Comparison of ENCODE assay signal across 18 cellular contexts in genomic region chr15:60000113-60000823, GRCh38. TPM values are rescaled to one million over a fixed set of nuclear protein-coding genes. Genes with fewer than 3 reads are reported as not detected.
DNase-seq lines count a peak whose midpoint lies in the region; ATAC-seq, FAIRE-seq and TF ChIP-seq lines count a peak whose summit lies in the region.
"Had no signal": no experiment of that assay in that cellular context is flagged by ENCODE, and none has a peak within 500 bp of the region (broad histone marks: within the 10 kb centered on the region; RNA-seq: fewer than 3 reads in every experiment).

No MANE protein-coding gene starts in this region.

- H3K4me3 Mint-ChIP-seq in activated T-cell treated with anti-CD3 and anti-CD28 coated beads, Interleukin-2, amount 50 U/mL, for 24 hours, result no peak overlapping the region
- peak overlapping the region in 2 of 4 donors; percentile 22 to 79 for H3K4me3 Mint-ChIP-seq in IgD-negative memory B cell
- no peak overlapping the region for H3K4me3 Mint-ChIP-seq in activated CD8-positive, alpha-beta T cell treated with anti-CD3 and anti-CD28 coated beads for 36 hours

- H3K4ac ChIP-seq in neuronal stem cell (ENCODE audit: low read length), result no peak overlapping the region

- peaks cover 0 to 10% of the 10 kb centered on the region in 2 donors for H3K9me3 ChIP-seq in neuronal stem cell (replicated peaks in 1 of 2; ENCODE audit: control insufficient read depth in 2 of 2, insufficient read depth in 1 of 2, low read depth in 1 of 2, low read length in 2 of 2)
- H3K9me3 ChIP-seq in small intestine (ENCODE audit: control insufficient read depth, low read depth), result no peaks in the 10 kb centered on the region
- H3K9me3 ChIP-seq: breast epithelium, esophagus muscularis mucosa, suprapubic skin had no signal

- H3K23ac ChIP-seq in neuronal stem cell (ENCODE audit: low read depth, low read length, poor library complexity), result peak overlapping the region; percentile 55

- no peak for ATAC-seq in activated CD8-positive, alpha-beta T cell treated with anti-CD3 and anti-CD28 coated beads for 36 hours
- ATAC-seq in GM19324 (IDR thresholded peaks at IDR 0.05; ENCODE audit: low FRiP score, unreplicated experiment) (no peak), HG02938 (IDR thresholded peaks at IDR 0.05; ENCODE audit: unreplicated experiment) (no peak)

- peaks cover 0 to 16% of the 10 kb centered on the region in 2 donors for H3K36me3 ChIP-seq in neuronal stem cell (replicated peaks in 1 of 2; ENCODE audit: control insufficient read depth in 2 of 2, insufficient read depth in 2 of 2, low read length in 2 of 2)
- no peaks in the 10 kb centered on the region for H3K36me3 ChIP-seq in small intestine (ENCODE audit: control insufficient read depth in 2 of 2, insufficient read depth in 2 of 2, low read length in 2 of 2)
- H3K36me3 ChIP-seq: breast epithelium, esophagus muscularis mucosa, suprapubic skin had no signal

- no peak overlapping the region for H2BK5ac ChIP-seq in neuronal stem cell (ENCODE audit: low read length)

- peaks cover 33 to 43% of the 10 kb centered on the region in 2 donors for H3K4me1 ChIP-seq in neuronal stem cell (ENCODE audit: control insufficient read depth in 2 of 2, insufficient read depth in 1 of 2, low read depth in 1 of 2, low read length in 2 of 2)
- peaks cover 0 to 8% of the 10 kb centered on the region in 2 donors for H3K4me1 ChIP-seq in small intestine (ENCODE audit: control insufficient read depth in 2 of 2, insufficient read depth in 1 of 2, low read depth in 1 of 2, low read length in 1 of 2)

- no peak overlapping the region for H4K8ac ChIP-seq in neuronal stem cell (ENCODE audit: low read depth, low read length)

- peak overlapping the region; percentile 32 for H3K18ac ChIP-seq in neuronal stem cell (ENCODE audit: low read length)

- no peak for TF ChIP-seq CTCF in activated CD8-positive, alpha-beta T cell treated with anti-CD3 and anti-CD28 coated beads for 36 hours (IDR thresholded peaks at IDR 0.05)

- H3K4me1 Mint-ChIP-seq in activated T-cell treated with anti-CD3 and anti-CD28 coated beads, Interleukin-2, amount 50 U/mL, for 24 hours (ENCODE audit: low read depth), result peaks cover 57% of the 10 kb centered on the region
- H3K4me1 Mint-ChIP-seq in IgD-negative memory B cell, result peaks cover 3 to 16% (median 11%) of the 10 kb centered on the region in 3 donors
- peaks cover 45% of the 10 kb centered on the region for H3K4me1 Mint-ChIP-seq in activated CD8-positive, alpha-beta T cell treated with anti-CD3 and anti-CD28 coated beads for 36 hours (ENCODE audit: low read depth)

- intact Hi-C loops in activated CD8-positive, alpha-beta T cell treated with anti-CD3 and anti-CD28 coated beads for 36 hours (cut with micrococcal nuclease), result loop anchor here (5.0 kb wide), 1 partner anchor 83 kb away; no protein-coding TSS in a partner anchor

- H3K27ac Mint-ChIP-seq in activated T-cell treated with anti-CD3 and anti-CD28 coated beads, Interleukin-2, amount 50 U/mL, for 24 hours, result no peak overlapping the region
- H3K27ac Mint-ChIP-seq in IgD-negative memory B cell, result peak overlapping the region; percentile 59 to 94 (median 84)
- H3K27ac Mint-ChIP-seq in activated CD8-positive, alpha-beta T cell treated with anti-CD3 and anti-CD28 coated beads for 36 hours, result no peak overlapping the region

- peak; percentile 40 for DNase-seq in activated T-cell treated with anti-CD3 and anti-CD28 coated beads, Interleukin-2, amount 50 U/mL, for 24 hours
- DNase-seq in activated T-cell treated with anti-CD3 and anti-CD28 coated beads, Interleukin-2, amount 50 U/mL, for 1 hour, result no peak
- peak; percentile 32 for DNase-seq in activated CD8-positive, alpha-beta T cell treated with anti-CD3 and anti-CD28 coated beads for 36 hours
- DNase-seq in neuronal stem cell (ENCODE audit: low spot score) (peak; percentile 52), small intestine (no peak)
- DNase-seq: GOT3; kidney glomerular epithelial cell; MM.1S; RPMI8226; stimulated activated CD4-positive, alpha-beta T cell treated with anti-CD3 and anti-CD28 coated beads, Interleukin-4, amount 100 ng/mL, for 1 hour had no signal

- no CpG with 5 or more reads among the region's 33 CpGs for WGBS in neuronal stem cell (ENCODE audit: extremely low coverage in 2 of 2, insufficient read length in 2 of 2, insufficient replicate concordance in 1 of 2), 2 donors
- 2 to 5% (median 4%) methylated on average over 32 to 33 of the region's 33 CpGs for WGBS in small intestine, 3 donors

- no peak overlapping the region for H2BK120ac ChIP-seq in neuronal stem cell (ENCODE audit: low read depth, low read length)

- H3K79me1 ChIP-seq in neuronal stem cell (ENCODE audit: low read depth, low read length), result no peaks in the 10 kb centered on the region

- H3K9ac ChIP-seq in neuronal stem cell (ENCODE audit: low read depth, low read length, poor library complexity), result no peak overlapping the region

- H3K27ac ChIP-seq in neuronal stem cell (replicated peaks; ENCODE audit: low read length), result no peak overlapping the region
- H3K27ac ChIP-seq in small intestine (ENCODE audit: low read depth in 1 of 2, low read length in 1 of 2), result no peak overlapping the region
- H3K27ac ChIP-seq: breast epithelium, C4-2B, esophagus muscularis mucosa, suprapubic skin had no signal

- H2AK5ac ChIP-seq in neuronal stem cell (ENCODE audit: low read depth, low read length), result peak overlapping the region; percentile 6

- no peak overlapping the region for H3K14ac ChIP-seq in neuronal stem cell (ENCODE audit: low read length)

- peak overlapping the region in 1 of 2 donors; percentile 68 for H3K4me3 ChIP-seq in neuronal stem cell (ENCODE audit: low read length in 2 of 2)
- H3K4me3 ChIP-seq in small intestine (ENCODE audit: low read depth in 1 of 2, low read length in 2 of 2), result no peak overlapping the region
- H3K4me3 ChIP-seq: breast epithelium, esophagus muscularis mucosa, suprapubic skin had no signal

- no peaks in the 10 kb centered on the region for H3K36me3 Mint-ChIP-seq in activated T-cell treated with anti-CD3 and anti-CD28 coated beads, Interleukin-2, amount 50 U/mL, for 24 hours (ENCODE audit: low read depth)
- H3K36me3 Mint-ChIP-seq in IgD-negative memory B cell, result peaks cover 2% of the 10 kb centered on the region
- peaks cover 6% of the 10 kb centered on the region for H3K36me3 Mint-ChIP-seq in activated CD8-positive, alpha-beta T cell treated with anti-CD3 and anti-CD28 coated beads for 36 hours (ENCODE audit: low read depth)

- H2BK12ac ChIP-seq in neuronal stem cell (ENCODE audit: low read length), result no peak overlapping the region

- POLR2A ChIA-PET in activated CD8-positive, alpha-beta T cell treated with anti-CD3 and anti-CD28 coated beads for 36 hours (lab: Charles Lee), result interaction anchor here (1.0 kb wide), 1 partner anchor 80 kb away, joined by 4 read pairs; no protein-coding TSS in a partner anchor

- peak overlapping the region; percentile 63 for H2AFZ ChIP-seq in neuronal stem cell (ENCODE audit: low read length)

- H3K4me2 ChIP-seq in neuronal stem cell (ENCODE audit: insufficient read depth, low read length, poor library complexity, severe bottlenecking), result peak overlapping the region; percentile 27

- no peaks in the 10 kb centered on the region for H3K9me3 Mint-ChIP-seq in activated T-cell treated with anti-CD3 and anti-CD28 coated beads, Interleukin-2, amount 50 U/mL, for 24 hours
- H3K9me3 Mint-ChIP-seq in IgD-negative memory B cell, result peaks cover 7 to 16% (median 9%) of the 10 kb centered on the region in 3 donors
- H3K9me3 Mint-ChIP-seq in activated CD8-positive, alpha-beta T cell treated with anti-CD3 and anti-CD28 coated beads for 36 hours, result peaks cover 6% of the 10 kb centered on the region

- CTCF ChIA-PET in activated CD8-positive, alpha-beta T cell treated with anti-CD3 and anti-CD28 coated beads for 36 hours (lab: Charles Lee), result no interaction called here

- no peak for FAIRE-seq in small intestine (lab: Jason Lieb, UNC)

- H3K27me3 Mint-ChIP-seq in activated T-cell treated with anti-CD3 and anti-CD28 coated beads, Interleukin-2, amount 50 U/mL, for 24 hours, result peaks cover 99% of the 10 kb centered on the region
- H3K27me3 Mint-ChIP-seq in IgD-negative memory B cell, result peaks cover 87% of the 10 kb centered on the region
- H3K27me3 Mint-ChIP-seq in activated CD8-positive, alpha-beta T cell treated with anti-CD3 and anti-CD28 coated beads for 36 hours, result peaks cover 90% of the 10 kb centered on the region

- peaks cover 0 to 79% (median 30%) of the 10 kb centered on the region in 3 experiments for H3K27me3 ChIP-seq in neuronal stem cell (ENCODE audit: control insufficient read depth in 3 of 3, insufficient read depth in 3 of 3, low read depth in 1 of 3, low read length in 3 of 3)
- peaks cover 22 to 69% of the 10 kb centered on the region in 2 donors for H3K27me3 ChIP-seq in small intestine (ENCODE audit: control insufficient read depth in 2 of 2, insufficient read depth in 2 of 2, low read length in 2 of 2)

- no peak overlapping the region for H2BK15ac ChIP-seq in neuronal stem cell (ENCODE audit: low read length)

- H4K91ac ChIP-seq in neuronal stem cell (ENCODE audit: low read depth, low read length, poor library complexity), result no peak overlapping the region

RNA-seq across cellular contexts. Expression of gene FOXB1, which starts 3.8 kb away (rescaled TPM):
- polyA plus RNA-seq in IgD-negative memory B cell (not detected), small intestine (not detected)
- total RNA-seq in activated CD8-positive, alpha-beta T cell treated with anti-CD3 and anti-CD28 coated beads for 36 hours, result under 1 TPM; 0.13 to 0.36 TPM
- polyA plus RNA-seq in neuronal stem cell (2013, experiment 1 of 2), result 0.06 TPM
- 0.12 TPM for polyA plus RNA-seq in neuronal stem cell (2013, experiment 2 of 2)
- total RNA-seq: breast epithelium, esophagus muscularis mucosa, osteocyte, suprapubic skin had no signal

Comparison
In these comparisons a context has a peak if more than half of its experiments do, and no peak if none do; other contexts are left out.
1. DNase-seq: peak in activated T-cell treated with anti-CD3 and anti-CD28 coated beads, Interleukin-2, amount 50 U/mL, for 24 hours (single experiment), activated CD8-positive, alpha-beta T cell treated with anti-CD3 and anti-CD28 coated beads for 36 hours (single experiment) and neuronal stem cell (single experiment); none in activated T-cell treated with anti-CD3 and anti-CD28 coated beads, Interleukin-2, amount 50 U/mL, for 1 hour (single experiment) and small intestine (single experiment).
2. H3K27ac Mint-ChIP-seq: peak in IgD-negative memory B cell (3 of 3); none in activated T-cell treated with anti-CD3 and anti-CD28 coated beads, Interleukin-2, amount 50 U/mL, for 24 hours (single experiment) and activated CD8-positive, alpha-beta T cell treated with anti-CD3 and anti-CD28 coated beads for 36 hours (single experiment).